In the genomic region with DNA sequence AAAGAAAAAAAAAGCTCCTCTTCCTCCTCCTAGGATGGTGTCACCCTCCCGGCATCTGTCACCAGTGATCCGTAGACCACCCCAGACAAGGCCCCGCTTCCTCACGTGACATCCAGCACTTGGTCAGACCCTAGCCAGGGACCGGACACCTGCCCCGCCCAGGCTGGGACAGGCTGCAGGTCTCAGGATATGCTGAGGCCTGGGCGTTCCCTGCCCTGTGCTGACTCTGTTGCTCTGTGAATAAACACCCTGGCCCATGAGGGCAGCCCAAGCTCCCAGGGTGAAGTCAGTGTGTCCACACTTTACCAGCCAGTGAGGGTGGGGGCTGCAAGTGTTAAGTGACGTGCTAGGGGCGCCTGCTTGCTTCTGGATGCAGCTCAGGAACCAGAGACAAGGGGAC, we compare ENCODE assay signal across 1 cellular context.
A peak's percentile ranks its signal among the peaks of the same experiment; 100 is the strongest.
TF ChIP-seq lines count a peak whose summit lies in the region.

No MANE protein-coding gene starts in this region.

TF ChIP-seq in K562, 482 proteins besides CTCF, POLR2A, EP300 and RAD21:
- TF ChIP-seq MYNN (IDR thresholded peaks at IDR 0.05): 0 out of 2 replicates have a peak, but pooled peaks have one; percentile 16
- TF ChIP-seq MYNN (CRISPR knock-in tag; IDR thresholded peaks at IDR 0.05): no peak
- TF ChIP-seq MAFK (IDR thresholded peaks at IDR 0.05; ENCODE audit: low read length): no peak
- no peak for TF ChIP-seq ZBTB8A (IDR thresholded peaks at IDR 0.05; ENCODE audit: partially characterized antibody)
- TF ChIP-seq POLR3A (IDR thresholded peaks at IDR 0.05; ENCODE audit: borderline replicate concordance, extremely low read depth, insufficient read depth, insufficient read length): no peak
- TF ChIP-seq RBFOX2 (IDR thresholded peaks at IDR 0.05; ENCODE audit: low read depth, low read length): peak; percentile 52
- no peak for TF ChIP-seq ZNF431 (CRISPR knock-in tag; IDR thresholded peaks at IDR 0.05)
- no peak for TF ChIP-seq ZNF507 (tag; conservative IDR thresholded peaks at IDR 0.05)
- no peak for TF ChIP-seq ZZZ3 (IDR thresholded peaks at IDR 0.05)
- TF ChIP-seq, protein P1, sequence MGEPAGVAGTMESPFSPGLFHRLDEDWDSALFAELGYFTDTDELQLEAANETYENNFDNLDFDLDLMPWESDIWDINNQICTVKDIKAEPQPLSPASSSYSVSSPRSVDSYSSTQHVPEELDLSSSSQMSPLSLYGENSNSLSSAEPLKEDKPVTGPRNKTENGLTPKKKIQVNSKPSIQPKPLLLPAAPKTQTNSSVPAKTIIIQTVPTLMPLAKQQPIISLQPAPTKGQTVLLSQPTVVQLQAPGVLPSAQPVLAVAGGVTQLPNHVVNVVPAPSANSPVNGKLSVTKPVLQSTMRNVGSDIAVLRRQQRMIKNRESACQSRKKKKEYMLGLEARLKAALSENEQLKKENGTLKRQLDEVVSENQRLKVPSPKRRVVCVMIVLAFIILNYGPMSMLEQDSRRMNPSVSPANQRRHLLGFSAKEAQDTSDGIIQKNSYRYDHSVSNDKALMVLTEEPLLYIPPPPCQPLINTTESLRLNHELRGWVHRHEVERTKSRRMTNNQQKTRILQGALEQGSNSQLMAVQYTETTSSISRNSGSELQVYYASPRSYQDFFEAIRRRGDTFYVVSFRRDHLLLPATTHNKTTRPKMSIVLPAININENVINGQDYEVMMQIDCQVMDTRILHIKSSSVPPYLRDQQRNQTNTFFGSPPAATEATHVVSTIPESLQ (CRISPR knock-in tag; IDR thresholded peaks at IDR 0.05): no peak
- TF ChIP-seq TEAD2 (tag; IDR thresholded peaks at IDR 0.05): no peak
- peak; percentile 56 for TF ChIP-seq POLR2G (IDR thresholded peaks at IDR 0.05; ENCODE audit: low read depth, low read length)
